8 cellular contexts compared by ENCODE assay signal in the genomic region with DNA sequence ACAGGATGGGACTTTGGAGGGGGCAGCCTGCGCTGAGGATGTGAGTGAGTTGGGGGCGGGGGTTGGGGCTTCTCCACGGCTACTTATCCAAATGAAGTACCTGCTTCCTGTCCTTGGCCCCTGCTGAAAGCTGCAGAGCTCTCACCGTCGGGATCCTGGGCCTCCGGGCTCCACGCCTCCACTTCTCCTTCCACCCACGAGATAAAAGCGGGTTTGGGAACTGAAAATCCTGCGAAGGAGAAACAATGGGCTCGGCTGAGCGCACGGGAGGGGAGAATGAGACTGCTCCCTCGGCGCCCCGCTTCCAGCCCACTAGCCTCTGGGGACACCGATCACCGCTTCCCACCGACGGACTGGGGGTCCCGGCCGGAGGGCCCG. TPM values are rescaled to one million over a fixed set of nuclear protein-coding genes. Genes with fewer than 3 reads are reported as not detected.
DNase-seq lines count a peak whose midpoint lies in the region; ATAC-seq and TF ChIP-seq lines count a peak whose summit lies in the region.

No MANE protein-coding gene starts in this region.

- H3K36me3 ChIP-seq in SJCRH30 = peaks cover 31% of the 10 kb centered on the region
- H3K36me3 ChIP-seq in esophagus squamous epithelium = peaks cover 10 to 34% (median 12%) of the 10 kb centered on the region in 3 donors
- H3K36me3 ChIP-seq in trophoblast cell (ENCODE audit: control insufficient read depth in 1 of 2, insufficient read depth in 2 of 2, low read length in 2 of 2) = peaks cover 27% of the 10 kb centered on the region in 2 experiments

- DNase-seq in Right ventricle myocardium inferior (ENCODE audit: missing footprints) (no peak), left ventricle myocardium superior (no peak), SJCRH30 (peak; percentile 58 to 62), esophagus squamous epithelium (lab: John Stamatoyannopoulos, UW) (no peak), trophoblast cell (peak in 1 of 2 donors; percentile 28), NCI-H187 treated with DMSO at 0.1 percent for 48 hours (lab: John Stamatoyannopoulos, UW) (no peak), LoVo (ENCODE audit: low spot score) (no peak)

- peak overlapping the region; percentile 95 for H4K12ac ChIP-seq in trophoblast cell (ENCODE audit: low read depth, low read length)

- H3K79me1 ChIP-seq in trophoblast cell (ENCODE audit: low read length) = peaks cover 12% of the 10 kb centered on the region

- H2BK120ac ChIP-seq in trophoblast cell (ENCODE audit: insufficient read depth, low read length, poor library complexity) = peak overlapping the region; percentile 67

- intact Hi-C loops in Right ventricle myocardium inferior (cut with DNase I) = loop anchor here (2.0 to 5.0 kb wide), 3 partner anchors 44 to 153 kb away; a partner anchor contains a TSS
- intact Hi-C loops in left ventricle myocardium superior (cut with micrococcal nuclease) = no loop called here
- intact Hi-C loops in esophagus squamous epithelium (cut with DNase I) = loop anchor here (10.0 kb wide), 1 partner anchor 60 kb away; no protein-coding TSS in a partner anchor

- TF ChIP-seq CTCF in esophagus squamous epithelium (IDR thresholded peaks at IDR 0.05) = no peak

- H3K4me1 ChIP-seq in SJCRH30 = no peaks in the 10 kb centered on the region; the same call in 1 of the 2 replicates
- H3K4me1 ChIP-seq in esophagus squamous epithelium = peaks cover 16 to 49% (median 19%) of the 10 kb centered on the region in 3 donors
- peaks cover 3 to 5% of the 10 kb centered on the region in 2 experiments for H3K4me1 ChIP-seq in trophoblast cell (ENCODE audit: control insufficient read depth in 1 of 2, insufficient read depth in 2 of 2, low read length in 2 of 2)

- H2AK5ac ChIP-seq in trophoblast cell (ENCODE audit: low read length) = peak overlapping the region; percentile 21

- peak overlapping the region; percentile 15 for H2BK12ac ChIP-seq in trophoblast cell (ENCODE audit: low read length)

- H4K8ac ChIP-seq in trophoblast cell (ENCODE audit: low read depth, low read length) = peak overlapping the region; percentile 85

- H4K91ac ChIP-seq in trophoblast cell (ENCODE audit: low read depth, low read length) = peak overlapping the region; percentile 86

- H3K4ac ChIP-seq in trophoblast cell (ENCODE audit: low read depth, low read length) = peak overlapping the region; percentile 76

- H3K4me3 ChIP-seq in SJCRH30 = peak overlapping the region; percentile 80
- peak overlapping the region; percentile 56 to 96 (median 80) for H3K4me3 ChIP-seq in esophagus squamous epithelium
- peak overlapping the region; percentile 83 for H3K4me3 ChIP-seq in trophoblast cell (ENCODE audit: low read depth, low read length)

- peak overlapping the region; percentile 85 for H3K14ac ChIP-seq in trophoblast cell (ENCODE audit: low read length)

- peak overlapping the region; percentile 38 for H2BK5ac ChIP-seq in trophoblast cell (ENCODE audit: low read depth, low read length, poor library complexity)

- H3K9me3 ChIP-seq in SJCRH30 (replicated peaks) = no peaks in the 10 kb centered on the region
- H3K9me3 ChIP-seq in esophagus squamous epithelium = no peaks in the 10 kb centered on the region
- no peaks in the 10 kb centered on the region for H3K9me3 ChIP-seq in trophoblast cell (ENCODE audit: insufficient read depth, low read depth, low read length)

- ATAC-seq in Right ventricle myocardium inferior = peak; percentile 17
- ATAC-seq in left ventricle myocardium superior = no peak
- ATAC-seq in HG03025 (IDR thresholded peaks at IDR 0.05; ENCODE audit: low FRiP score, unreplicated experiment) = peak; percentile 37

- H3K18ac ChIP-seq in trophoblast cell (ENCODE audit: low read length) = peak overlapping the region; percentile 82

- H3K79me2 ChIP-seq in trophoblast cell (ENCODE audit: control insufficient read depth, insufficient read depth, low read length, poor library complexity) = peaks cover 7% of the 10 kb centered on the region

- H3K27ac ChIP-seq in SJCRH30 (peak overlapping the region; percentile 90), esophagus squamous epithelium (peak overlapping the region; percentile 86 to 96 (median 96)), trophoblast cell (ENCODE audit: low read depth, low read length) (peak overlapping the region; percentile 74)

- TF ChIP-seq POLR2A in esophagus squamous epithelium (IDR thresholded peaks at IDR 0.05) = no peak

- H3K27me3 ChIP-seq in SJCRH30 (no peaks in the 10 kb centered on the region), esophagus squamous epithelium (no peaks in the 10 kb centered on the region), trophoblast cell (ENCODE audit: insufficient read depth, low read length) (no peaks in the 10 kb centered on the region)

- H3K4me2 ChIP-seq in trophoblast cell (ENCODE audit: low read length) = peak overlapping the region; percentile 96

- no peak overlapping the region for H3K23ac ChIP-seq in trophoblast cell (ENCODE audit: low read length)

- WGBS in esophagus squamous epithelium, 2 donors = 0% methylated on average over 2 to 4 of the region's 23 CpGs
- WGBS in trophoblast cell (ENCODE audit: extremely low coverage, insufficient coverage, insufficient read length) = no CpG with 5 or more reads among the region's 23 CpGs

- peak overlapping the region; percentile 80 for H2AFZ ChIP-seq in trophoblast cell (ENCODE audit: insufficient read depth, low read length, poor library complexity)

- peak overlapping the region; percentile 97 for H3K9ac ChIP-seq in trophoblast cell (ENCODE audit: low read length)

RNA-seq across cellular contexts. Expression of a gene that starts 0.5 kb away (rescaled TPM):
- total RNA-seq in Right ventricle myocardium inferior (7.6 TPM), left ventricle myocardium superior (7.3 TPM), esophagus squamous epithelium (10 to 100 TPM in 1 of 4 donors, 1 to 10 TPM in 3; 2.7 to 10.9 (median 5.6) TPM)
- total RNA-seq in SJCRH30 (2014; rRNA removed; shearing (Covaris generic)) = 13.1 and 18.2 TPM in 2 replicates
- polyA plus RNA-seq in trophoblast cell (2013) = 5.0 and 5.2 TPM in 2 replicates

RNA-seq across cellular contexts. Expression of a gene that starts 13.5 kb away (rescaled TPM):
- total RNA-seq in Right ventricle myocardium inferior = 12.2 TPM
- 10.0 TPM for total RNA-seq in left ventricle myocardium superior
- total RNA-seq in SJCRH30 (2014; rRNA removed; shearing (Covaris generic)) = 4.2 and 4.3 TPM in 2 replicates
- 10 to 100 TPM in 2 of 4 donors, 1 to 10 TPM in 2; 5.4 to 15.3 (median 10.2) TPM for total RNA-seq in esophagus squamous epithelium
- 3.5 and 4.1 TPM in 2 replicates for polyA plus RNA-seq in trophoblast cell (2013)

RNA-seq across cellular contexts. Expression of a gene that starts 25.2 kb away (rescaled TPM):
- total RNA-seq in Right ventricle myocardium inferior (4.2 TPM), left ventricle myocardium superior (4.8 TPM), esophagus squamous epithelium (1 to 10 TPM; 2.0 to 6.7 (median 3.8) TPM)
- 15.6 and 16.4 TPM in 2 replicates for total RNA-seq in SJCRH30 (2014; rRNA removed; shearing (Covaris generic))
- 5.8 and 5.9 TPM in 2 replicates for polyA plus RNA-seq in trophoblast cell (2013)

RNA-seq across cellular contexts. Expression of a gene that starts 26.8 kb away (rescaled TPM):
- total RNA-seq in Right ventricle myocardium inferior (10.0 TPM), left ventricle myocardium superior (9.1 TPM), esophagus squamous epithelium (1 to 10 TPM; 4.7 to 8.3 (median 7.2) TPM)
- total RNA-seq in SJCRH30 (2014; rRNA removed; shearing (Covaris generic)) = 10.7 and 11.3 TPM in 2 replicates
- polyA plus RNA-seq in trophoblast cell (2013) = 4.2 and 4.4 TPM in 2 replicates

RNA-seq across cellular contexts. Expression of a gene that starts 50.4 kb away (rescaled TPM):
- total RNA-seq in Right ventricle myocardium inferior (5.7 TPM), left ventricle myocardium superior (9.0 TPM), esophagus squamous epithelium (10 to 100 TPM in 1 of 4 donors, 1 to 10 TPM in 3; 7.2 to 12.4 (median 8.3) TPM)
- total RNA-seq in SJCRH30 (2014; rRNA removed; shearing (Covaris generic)) = 11.2 and 12.0 TPM in 2 replicates
- polyA plus RNA-seq in trophoblast cell (2013) = 3.6 and 3.8 TPM in 2 replicates

Comparison
In these comparisons a context has a peak if more than half of its experiments do, and no peak if none do; other contexts are left out.
1. DNase-seq: peak in SJCRH30 (2 of 2); none in Right ventricle myocardium inferior (single experiment), left ventricle myocardium superior (single experiment), esophagus squamous epithelium (single experiment), NCI-H187 treated with DMSO at 0.1 percent for 48 hours (single experiment) and LoVo (single experiment).
2. Peak in every context shown above with its lines, with median percentiles within 50 percentile points of each other: H3K27ac ChIP-seq and H3K4me3 ChIP-seq.